ENCODE assay signal across 14 cellular contexts in genomic region chr22:37101311-37102063, GRCh38. TPM values are rescaled to one million over a fixed set of nuclear protein-coding genes. Genes with fewer than 3 reads are reported as not detected.
DNase-seq lines count a peak whose midpoint lies in the region; ATAC-seq and TF ChIP-seq lines count a peak whose summit lies in the region.
"Had no signal": no experiment of that assay in that cellular context is flagged by ENCODE, and none has a peak within 500 bp of the region (broad histone marks: within the 10 kb centered on the region; RNA-seq: fewer than 3 reads in every experiment).

No MANE protein-coding gene starts in this region.

- peaks cover 19% of the 10 kb centered on the region for H3K27me3 ChIP-seq in mucosa of stomach (ENCODE audit: control insufficient read depth, insufficient read depth, low read length)
- H3K27me3 ChIP-seq in CD4-positive, alpha-beta memory T cell (ENCODE audit: insufficient read depth, low read length) = no peaks in the 10 kb centered on the region

- no peak overlapping the region for H3K27ac ChIP-seq in CD4-positive, alpha-beta memory T cell (ENCODE audit: low read depth, low read length)
- H3K27ac ChIP-seq: GM23248, PC-9, SJSA1 had no signal

- no peak overlapping the region for H3K4me3 Mint-ChIP-seq in natural killer cell treated with Interleukin-12 subunit alpha and Interleukin-12 subunit beta and Interleukin-15 and Interleukin-18, amount 100 ng/mL, for 72 hours
- H3K4me3 Mint-ChIP-seq in natural killer cell = no peak overlapping the region
- H3K4me3 Mint-ChIP-seq in effector memory CD8-positive, alpha-beta T cell = no peak overlapping the region
- H3K4me3 Mint-ChIP-seq in CD4-positive, alpha-beta memory T cell = no peak overlapping the region

- peaks cover 17 to 32% of the 10 kb centered on the region in 2 donors for H3K4me1 Mint-ChIP-seq in natural killer cell treated with Interleukin-12 subunit alpha and Interleukin-12 subunit beta and Interleukin-15 and Interleukin-18, amount 100 ng/mL, for 72 hours (ENCODE audit: low read depth in 2 of 2)
- peaks cover 10 to 15% of the 10 kb centered on the region in 2 donors for H3K4me1 Mint-ChIP-seq in natural killer cell
- peaks cover 7 to 17% of the 10 kb centered on the region in 2 donors for H3K4me1 Mint-ChIP-seq in effector memory CD8-positive, alpha-beta T cell (ENCODE audit: low read depth in 2 of 2)
- peaks cover 8 to 12% (median 10%) of the 10 kb centered on the region in 4 donors for H3K4me1 Mint-ChIP-seq in CD4-positive, alpha-beta memory T cell

- no peaks in the 10 kb centered on the region for H3K36me3 ChIP-seq in mucosa of stomach (ENCODE audit: control insufficient read depth, insufficient read depth, low read length)
- H3K36me3 ChIP-seq in CD4-positive, alpha-beta memory T cell (ENCODE audit: insufficient read depth, low read length) = no peaks in the 10 kb centered on the region
- H3K36me3 ChIP-seq: SJSA1 had no signal

- TF ChIP-seq CTCF in natural killer cell (IDR thresholded peaks at IDR 0.05) = no peak

- no peaks in the 10 kb centered on the region for H3K27me3 Mint-ChIP-seq in natural killer cell treated with Interleukin-12 subunit alpha and Interleukin-12 subunit beta and Interleukin-15 and Interleukin-18, amount 100 ng/mL, for 72 hours
- no peaks in the 10 kb centered on the region for H3K27me3 Mint-ChIP-seq in natural killer cell (ENCODE audit: low read depth in 2 of 2)
- H3K27me3 Mint-ChIP-seq in effector memory CD8-positive, alpha-beta T cell = peaks cover 6 to 8% of the 10 kb centered on the region in 2 donors
- peaks cover 0 to 1% of the 10 kb centered on the region in 2 donors for H3K27me3 Mint-ChIP-seq in CD4-positive, alpha-beta memory T cell

- intact Hi-C loops in natural killer cell (cut with micrococcal nuclease) = no loop called here
- intact Hi-C loops in CD4-positive, alpha-beta memory T cell (cut with micrococcal nuclease) = no loop called here

- peaks cover 24% of the 10 kb centered on the region for H3K4me1 ChIP-seq in mucosa of stomach (ENCODE audit: control insufficient read depth, insufficient read depth, low read length)
- H3K4me1 ChIP-seq in CD4-positive, alpha-beta memory T cell (ENCODE audit: insufficient read depth, low read length) = no peaks in the 10 kb centered on the region
- H3K4me1 ChIP-seq: SJSA1 had no signal

- CTCF ChIA-PET in CD4-positive, alpha-beta memory T cell (lab: Charles Lee; ENCODE audit: partially characterized antibody) = no interaction called here

- DNase-seq in natural killer cell treated with Interleukin-12 subunit alpha and Interleukin-12 subunit beta and Interleukin-15 and Interleukin-18, amount 100 ng/mL, for 72 hours (ENCODE audit: low spot score) = no peak
- no peak for DNase-seq in natural killer cell
- DNase-seq in effector memory CD8-positive, alpha-beta T cell = peak in 2 of 3 experiments; percentile 23 to 36
- DNase-seq in CD4-positive, alpha-beta memory T cell = no peak
- no peak for DNase-seq in Ammon's horn (ENCODE audit: low spot score)
- DNase-seq: GM23248, NCI-H1436, NCI-H2029 treated with DMSO at 0.1 percent for 48 hours, NCI-H748 treated with DMSO at 0.1 percent for 48 hours, PC-9 had no signal

- H3K27ac Mint-ChIP-seq in natural killer cell treated with Interleukin-12 subunit alpha and Interleukin-12 subunit beta and Interleukin-15 and Interleukin-18, amount 100 ng/mL, for 72 hours = no peak overlapping the region
- H3K27ac Mint-ChIP-seq in natural killer cell = no peak overlapping the region
- H3K27ac Mint-ChIP-seq in effector memory CD8-positive, alpha-beta T cell = peak overlapping the region in 1 of 2 donors; percentile 62
- H3K27ac Mint-ChIP-seq in CD4-positive, alpha-beta memory T cell = no peak overlapping the region

- no peaks in the 10 kb centered on the region for H3K9me3 ChIP-seq in mucosa of stomach (ENCODE audit: control insufficient read depth, low read length)
- no peaks in the 10 kb centered on the region for H3K9me3 ChIP-seq in CD4-positive, alpha-beta memory T cell (ENCODE audit: control insufficient read depth in 1 of 2, low read length in 2 of 2)
- H3K9me3 ChIP-seq: SJSA1 had no signal

- POLR2A ChIA-PET in CD4-positive, alpha-beta memory T cell (lab: Charles Lee; ENCODE audit: partially characterized antibody) = no interaction called here

- no peaks in the 10 kb centered on the region for H3K36me3 Mint-ChIP-seq in natural killer cell treated with Interleukin-12 subunit alpha and Interleukin-12 subunit beta and Interleukin-15 and Interleukin-18, amount 100 ng/mL, for 72 hours
- H3K36me3 Mint-ChIP-seq in natural killer cell = no peaks in the 10 kb centered on the region
- no peaks in the 10 kb centered on the region for H3K36me3 Mint-ChIP-seq in effector memory CD8-positive, alpha-beta T cell (ENCODE audit: insufficient read depth)
- no peaks in the 10 kb centered on the region for H3K36me3 Mint-ChIP-seq in CD4-positive, alpha-beta memory T cell

- H3K9ac ChIP-seq in mucosa of stomach (ENCODE audit: low read length) = peak overlapping the region; percentile 47
- H3K9ac ChIP-seq: GM23248 had no signal

- ATAC-seq in natural killer cell treated with Interleukin-12 subunit alpha and Interleukin-12 subunit beta and Interleukin-15 and Interleukin-18, amount 100 ng/mL, for 72 hours = peak; percentile 69 to 71
- ATAC-seq in natural killer cell (no peak), GM18517 (IDR thresholded peaks at IDR 0.05; ENCODE audit: unreplicated experiment) (no peak)
- ATAC-seq in effector memory CD8-positive, alpha-beta T cell (replicated peaks) = peak; percentile 92

- H3K4me3 ChIP-seq in mucosa of stomach (ENCODE audit: low read length) = no peak overlapping the region
- H3K4me3 ChIP-seq in CD4-positive, alpha-beta memory T cell (ENCODE audit: low read length in 2 of 2) = no peak overlapping the region
- H3K4me3 ChIP-seq: GM23248, PC-9, SJSA1 had no signal

- H3K9me3 Mint-ChIP-seq in natural killer cell treated with Interleukin-12 subunit alpha and Interleukin-12 subunit beta and Interleukin-15 and Interleukin-18, amount 100 ng/mL, for 72 hours = no peaks in the 10 kb centered on the region
- no peaks in the 10 kb centered on the region for H3K9me3 Mint-ChIP-seq in natural killer cell
- no peaks in the 10 kb centered on the region for H3K9me3 Mint-ChIP-seq in effector memory CD8-positive, alpha-beta T cell
- H3K9me3 Mint-ChIP-seq in CD4-positive, alpha-beta memory T cell = no peaks in the 10 kb centered on the region

RNA-seq across cellular contexts. Expression of gene TMPRSS6, which starts 8.0 kb away (rescaled TPM):
- 1 to 10 TPM; 1.8 to 1.9 TPM for total RNA-seq in natural killer cell treated with Interleukin-12 subunit alpha and Interleukin-12 subunit beta and Interleukin-15 and Interleukin-18, amount 100 ng/mL, for 72 hours
- 1 to 10 TPM; 1.1 to 4.7 (median 3.4) TPM for total RNA-seq in natural killer cell
- under 1 TPM; 0.61 to 0.90 TPM for total RNA-seq in CD4-positive, alpha-beta memory T cell
- not detected for polyA plus RNA-seq in CD4-positive, alpha-beta memory T cell
- total RNA-seq: GM23248, NCI-H460, SJSA1 had no signal

RNA-seq across cellular contexts. Expression of gene IL2RB, which starts 48.2 kb away (rescaled TPM):
- 100 to 1,000 TPM; 508 to 635 TPM for total RNA-seq in natural killer cell treated with Interleukin-12 subunit alpha and Interleukin-12 subunit beta and Interleukin-15 and Interleukin-18, amount 100 ng/mL, for 72 hours
- total RNA-seq in natural killer cell = 1,000 to 10,000 TPM in 2 of 3 donors, 100 to 1,000 TPM in 1; 905 to 1,386 (median 1,021) TPM
- total RNA-seq in CD4-positive, alpha-beta memory T cell = 10 to 100 TPM; 55.4 to 63.8 TPM
- polyA plus RNA-seq in CD4-positive, alpha-beta memory T cell = 100 to 1,000 TPM in 1 of 2 donors, 10 to 100 TPM in 1; 37.6 to 107 TPM
- total RNA-seq: GM23248, NCI-H460, SJSA1 had no signal

RNA-seq across cellular contexts. Expression of gene KCTD17, which starts 49.9 kb away (rescaled TPM):
- total RNA-seq in natural killer cell treated with Interleukin-12 subunit alpha and Interleukin-12 subunit beta and Interleukin-15 and Interleukin-18, amount 100 ng/mL, for 72 hours = 10 to 100 TPM; 30.5 to 43.8 TPM
- 10 to 100 TPM; 21.3 to 29.4 (median 22.9) TPM for total RNA-seq in natural killer cell
- total RNA-seq in CD4-positive, alpha-beta memory T cell = 10 to 100 TPM; 32.3 to 33.4 TPM
- polyA plus RNA-seq in CD4-positive, alpha-beta memory T cell = 10 to 100 TPM in 1 of 2 donors, 1 to 10 TPM in 1; 9.0 to 13.2 TPM

Comparison
In these comparisons a context has a peak if more than half of its experiments do, and no peak if none do; other contexts are left out.
1. ATAC-seq: peak in natural killer cell treated with Interleukin-12 subunit alpha and Interleukin-12 subunit beta and Interleukin-15 and Interleukin-18, amount 100 ng/mL, for 72 hours (2 of 2) and effector memory CD8-positive, alpha-beta T cell (single experiment); none in natural killer cell (0 of 3) and GM18517 (single experiment).
2. DNase-seq: peak in effector memory CD8-positive, alpha-beta T cell (2 of 3); none in natural killer cell treated with Interleukin-12 subunit alpha and Interleukin-12 subunit beta and Interleukin-15 and Interleukin-18, amount 100 ng/mL, for 72 hours (single experiment), natural killer cell (single experiment), CD4-positive, alpha-beta memory T cell (0 of 5) and Ammon's horn (single experiment).
3. RNA of gene IL2RB, which starts 48.2 kb away (total RNA-seq): 905 to 1,386 TPM in natural killer cell and 508 to 635 TPM in natural killer cell treated with Interleukin-12 subunit alpha and Interleukin-12 subunit beta and Interleukin-15 and Interleukin-18, amount 100 ng/mL, for 72 hours; 55.4 to 63.8 TPM in CD4-positive, alpha-beta memory T cell; every median in the first group is over 4 times any median in the second.